Comparison of ENCODE assay signal across 23 cellular contexts in genomic region chr17:48631693-48632578, GRCh38. TPM values are rescaled to one million over a fixed set of nuclear protein-coding genes. Genes with fewer than 3 reads are reported as not detected.
DNase-seq lines count a peak whose midpoint lies in the region; ATAC-seq, FAIRE-seq and TF ChIP-seq lines count a peak whose summit lies in the region.
"Had no signal": no experiment of that assay in that cellular context is flagged by ENCODE, and none has a peak within 500 bp of the region (broad histone marks: within the 10 kb centered on the region; RNA-seq: fewer than 3 reads in every experiment).

No MANE protein-coding gene starts in this region.

- in situ Hi-C loops in GM12878 (cut with MboI): no loop called here

- TF ChIP-seq EP300 in GM12878 (IDR thresholded peaks at IDR 0.05; ENCODE audit: borderline replicate concordance in 1 of 2, control insufficient read depth in 1 of 2, low read depth in 2 of 2, low read length in 2 of 2): no peak; a peak in 1 of 4 replicates

- peak overlapping the region; percentile 80 for H3K4me3 Mint-ChIP-seq in neural crest cell
- H3K4me3 Mint-ChIP-seq: T-helper 17 cell had no signal

- peak; percentile 35 for FAIRE-seq in GM12878 (lab: Jason Lieb, UNC)
- FAIRE-seq: colon, G401.6 had no signal

- TF ChIP-seq CTCF in GM12878 (IDR thresholded peaks at IDR 0.05 in 2 of 3, conservative IDR thresholded peaks at IDR 0.05 in 1 of 3; ENCODE audit: control insufficient read depth in 2 of 3, extremely low read depth in 1 of 3, insufficient read depth in 1 of 3, low read depth in 3 of 3, low read length in 3 of 3): no peak
- no peak for TF ChIP-seq CTCF in neural crest cell (conservative IDR thresholded peaks at IDR 0.05)

- no peak overlapping the region for H3K4me3 ChIP-seq in GM12878
- H3K4me3 ChIP-seq: suprapubic skin, uterus had no signal

- H3K4me2 ChIP-seq in GM12878 (ENCODE audit: control insufficient read depth, insufficient read depth): peak overlapping the region; percentile 46

- no peaks in the 10 kb centered on the region; a peak in 1 of 4 replicates for H3K36me3 ChIP-seq in GM12878 (ENCODE audit: control insufficient read depth in 2 of 2, insufficient read depth in 2 of 2, low read length in 1 of 2)
- H3K36me3 ChIP-seq: brain microvascular endothelial cell, suprapubic skin, uterus had no signal

- RAD21 ChIA-PET in GM12878 (lab: Charles Lee; ENCODE audit: unreplicated experiment): interaction anchor here (0.6 to 1.2 kb wide), 2 partner anchors 144 to 503 kb away, joined by 3 read pairs; no protein-coding TSS in a partner anchor

- H2AFZ ChIP-seq in GM12878 (ENCODE audit: control insufficient read depth, low read depth, low read length): no peak overlapping the region

- SMC1A ChIA-PET in GM12878 (lab: Charles Lee; ENCODE audit: uncharacterized antibody, unreplicated experiment): interaction anchor here (0.7 to 1.4 kb wide), 4 partner anchors 23 to 247 kb away, joined by 3 to 4 read pairs (median 3); no protein-coding TSS in a partner anchor

- no peaks in the 10 kb centered on the region for H3K79me2 ChIP-seq in GM12878 (ENCODE audit: control insufficient read depth, insufficient read depth, low read length)

- DNase-seq in ELF-1 (ENCODE audit: low read depth, low spot score) (peak; percentile 22), GM12878 (ENCODE audit: low read depth, low spot score) (no peak), neural crest cell (ENCODE audit: low read depth, low spot score) (no peak), LoVo (ENCODE audit: low spot score) (no peak)
- no peak for DNase-seq in stimulated activated CD4-positive, alpha-beta T cell treated with anti-CD3 and anti-CD28 coated beads, Interleukin-12 subunit alpha, Interleukin-12 subunit beta, amount 100 ng/mL, for 4 hours
- DNase-seq: activated CD4-positive, alpha-beta T cell treated with anti-CD3 and anti-CD28 coated beads, Interleukin-2, amount 10 ng/mL, durations not matched to agents 24 days and 14 days; brain microvascular endothelial cell; CD4-positive, CD25-positive, alpha-beta regulatory T cell; DMS 273 treated with DMSO at 0.1 percent for 48 hours; KG1; left cardiac atrium; MV-4-11; naive thymus-derived CD8-positive, alpha-beta T cell; NCI-H1694; NCI-H526 treated with DMSO at 0.1 percent for 48 hours; uterus had no signal

- peaks cover 8% of the 10 kb centered on the region for H3K4me1 Mint-ChIP-seq in neural crest cell

- BruUV-seq in GM12878 (replicated peaks; lab: Mats Ljungman, UMichigan): no TSS peak

- WGBS in GM12878 (ENCODE audit: insufficient coverage, insufficient replicate concordance, low lambda C conversion rate, missing lambda C conversion rate): 43% methylated on average over 7 of the region's 7 CpGs

- H3K9me3 Mint-ChIP-seq in neural crest cell: no peaks in the 10 kb centered on the region
- H3K9me3 Mint-ChIP-seq: activated CD4-positive, alpha-beta T cell treated with anti-CD3 and anti-CD28 coated beads, Interleukin-2, amount 10 ng/mL, durations not matched to agents 24 days and 14 days; naive thymus-derived CD8-positive, alpha-beta T cell had no signal

- no peak overlapping the region for H3K9ac ChIP-seq in GM12878 (ENCODE audit: control insufficient read depth, insufficient read depth, low read length)

- no peak for TF ChIP-seq RAD21 in GM12878 (IDR thresholded peaks at IDR 0.05; ENCODE audit: insufficient read depth, low read depth, low read length)

- H3K27ac Mint-ChIP-seq in neural crest cell (ENCODE audit: unreplicated experiment): no peak overlapping the region
- H3K27ac Mint-ChIP-seq: activated CD4-positive, alpha-beta T cell treated with anti-CD3 and anti-CD28 coated beads, Interleukin-2, amount 10 ng/mL, durations not matched to agents 24 days and 14 days; CD4-positive, CD25-positive, alpha-beta regulatory T cell; naive thymus-derived CD8-positive, alpha-beta T cell; T-helper 17 cell had no signal

- POLR2A ChIA-PET in GM12878 (lab: Charles Lee): interaction anchor here (0.6 kb wide), 2 partner anchors 20 to 693 kb away, joined by 3 to 6 read pairs; no protein-coding TSS in a partner anchor

- CTCF ChIA-PET in GM12878 (lab: Yijun Ruan, JAX): interaction anchor here (0.9 to 1.5 kb wide), 4 partner anchors 8 to 47 kb away, joined by 3 to 6 read pairs (median 3); no protein-coding TSS in a partner anchor

- ATAC-seq in GM18511 (IDR thresholded peaks at IDR 0.05; ENCODE audit: unreplicated experiment) (peak; percentile 56), GM12878 (peak; percentile 75), HG03442 (IDR thresholded peaks at IDR 0.05; ENCODE audit: unreplicated experiment) (no peak), HG03457 (IDR thresholded peaks at IDR 0.05; ENCODE audit: unreplicated experiment) (no peak)
- ATAC-seq: left cardiac atrium; naive thymus-derived CD8-positive, alpha-beta T cell; T-helper 17 cell had no signal

- H3K27me3 Mint-ChIP-seq in neural crest cell (ENCODE audit: low read depth): peaks cover 100% of the 10 kb centered on the region

- no peak overlapping the region for H3K27ac ChIP-seq in GM12878 (ENCODE audit: control insufficient read depth, insufficient read depth)
- H3K27ac ChIP-seq: brain microvascular endothelial cell, suprapubic skin, uterus had no signal

- H3K9me3 ChIP-seq in GM12878 (replicated peaks; ENCODE audit: control insufficient read depth, insufficient read depth, low read length): no peaks in the 10 kb centered on the region
- H3K9me3 ChIP-seq: suprapubic skin, uterus had no signal

- no peaks in the 10 kb centered on the region for H4K20me1 ChIP-seq in GM12878 (ENCODE audit: control insufficient read depth, insufficient read depth)

- H3K36me3 Mint-ChIP-seq in neural crest cell (ENCODE audit: low read depth): peaks cover 2% of the 10 kb centered on the region

- H3K4me1 ChIP-seq in GM12878 (ENCODE audit: control insufficient read depth, insufficient read depth, low read length): peaks cover 17% of the 10 kb centered on the region
- H3K4me1 ChIP-seq: uterus had no signal

- intact Hi-C loops in GM12878 (cut with micrococcal nuclease; ENCODE audit: unreplicated experiment): no loop called here

- peaks cover 15 to 20% of the 10 kb centered on the region in 2 experiments for H3K27me3 ChIP-seq in GM12878 (replicated peaks in 1 of 2; ENCODE audit: control insufficient read depth in 2 of 2, insufficient read depth in 2 of 2, low read length in 1 of 2)

- TF ChIP-seq POLR2A in GM12878 (IDR thresholded peaks at IDR 0.05; ENCODE audit: low read depth, low read length): no peak

RNA-seq across cellular contexts. Expression of gene HOXB9, which starts 5.8 kb away (rescaled TPM):
- 0.19 and 0.42 TPM in 2 replicates for total RNA-seq in GM12878 (2013; cell fraction: nucleolus; rRNA removed)
- total RNA-seq in GM12878 (2014; rRNA removed): not detected in 2 replicates
- total RNA-seq in GM12878 (2014; rRNA removed; fragmentation: Illumina TruSeq; extraction: Trizol): 0.04 and 0.05 TPM in 2 replicates
- total RNA-seq in GM12878 (2021): 0.13 and 0.16 TPM in 2 replicates
- not detected for polyA plus RNA-seq in GM12878 (2011; ENCODE audit: low read depth)
- polyA plus RNA-seq in GM12878 (2011; rRNA removed): 0.49 and 0.69 TPM in 2 replicates
- 0.32 and 0.46 TPM in 2 replicates for polyA plus RNA-seq in GM12878 (2011; cell fraction: cytosol; rRNA removed)
- 0.53 and 0.87 TPM in 2 replicates for polyA plus RNA-seq in GM12878 (2011; cell fraction: nucleus; rRNA removed)
- polyA plus RNA-seq in GM12878 (2012): 0.05 and 0.21 TPM in 2 replicates
- 0.01 TPM in 1 of 2 replicates, not detected in the other for polyA plus RNA-seq in GM12878 (2014; fragmentation: Illumina TruSeq; extraction: Trizol)
- polyA plus RNA-seq in GM12878 (2014; fragmentation: Nextera tagmentation; extraction: Ambion mirVana): not detected
- 0.09 TPM in 1 of 2 replicates, not detected in the other for polyA plus RNA-seq in GM12878 (2014; rRNA removed)
- not detected for polyA plus RNA-seq in GM12878 (2016; fragmentation: Nextera tagmentation; extraction: Ambion mirVana)
- 0.15 and 0.26 TPM in 2 replicates for polyA minus RNA-seq in GM12878 (2011; rRNA and poly(A)+ RNA removed)
- polyA minus RNA-seq in GM12878 (2011; cell fraction: cytosol; rRNA and poly(A)+ RNA removed): not detected in 2 replicates
- polyA minus RNA-seq in GM12878 (2011; cell fraction: nucleus; rRNA and poly(A)+ RNA removed): 0.19 and 0.24 TPM in 2 replicates
- total RNA-seq in neural crest cell: 84.1 and 89.8 TPM in 2 replicates
- total RNA-seq: left cardiac atrium; naive thymus-derived CD8-positive, alpha-beta T cell had no signal
- polyA plus RNA-seq: CD4-positive, CD25-positive, alpha-beta regulatory T cell had no signal

RNA-seq across cellular contexts. Expression of gene HOXB8, which starts 16.8 kb away (rescaled TPM):
- not detected in 2 replicates for total RNA-seq in GM12878 (2013; cell fraction: nucleolus; rRNA removed)
- total RNA-seq in GM12878 (2014; rRNA removed) (not detected in 2 replicates), GM12878 (2014; rRNA removed; fragmentation: Illumina TruSeq; extraction: Trizol) (not detected in 2 replicates), GM12878 (2021) (0.21 TPM in 1 of 2 replicates, not detected in the other), neural crest cell (19.7 and 22.9 TPM in 2 replicates)
- not detected for polyA plus RNA-seq in GM12878 (2011; ENCODE audit: low read depth)
- polyA plus RNA-seq in GM12878 (2011; rRNA removed) (not detected in 2 replicates), GM12878 (2014; fragmentation: Illumina TruSeq; extraction: Trizol) (not detected in 2 replicates), GM12878 (2014; fragmentation: Nextera tagmentation; extraction: Ambion mirVana) (not detected), GM12878 (2014; rRNA removed) (not detected in 2 replicates), GM12878 (2016; fragmentation: Nextera tagmentation; extraction: Ambion mirVana) (not detected)
- polyA plus RNA-seq in GM12878 (2011; cell fraction: cytosol; rRNA removed): not detected in 2 replicates
- not detected in 2 replicates for polyA plus RNA-seq in GM12878 (2011; cell fraction: nucleus; rRNA removed)
- not detected in 2 replicates for polyA plus RNA-seq in GM12878 (2012)
- polyA minus RNA-seq in GM12878 (2011; rRNA and poly(A)+ RNA removed): not detected in 2 replicates
- polyA minus RNA-seq in GM12878 (2011; cell fraction: cytosol; rRNA and poly(A)+ RNA removed): not detected in 2 replicates
- polyA minus RNA-seq in GM12878 (2011; cell fraction: nucleus; rRNA and poly(A)+ RNA removed): not detected in 2 replicates
- total RNA-seq: activated CD4-positive, alpha-beta T cell treated with anti-CD3 and anti-CD28 coated beads, Interleukin-2, amount 10 ng/mL, durations not matched to agents 24 days and 14 days; CD4-positive, CD25-positive, alpha-beta regulatory T cell; naive thymus-derived CD8-positive, alpha-beta T cell; suprapubic skin; T-helper 17 cell had no signal
- polyA plus RNA-seq: CD4-positive, CD25-positive, alpha-beta regulatory T cell; naive thymus-derived CD8-positive, alpha-beta T cell had no signal

RNA-seq across cellular contexts. Expression of gene HOXB7, which starts 21.1 kb away (rescaled TPM):
- 0.98 and 1.3 TPM in 2 replicates for total RNA-seq in GM12878 (2013; cell fraction: nucleolus; rRNA removed)
- total RNA-seq in GM12878 (2014; rRNA removed) (3.2 and 4.2 TPM in 2 replicates), GM12878 (2014; rRNA removed; fragmentation: Illumina TruSeq; extraction: Trizol) (3.6 and 5.8 TPM in 2 replicates), GM12878 (2021) (4.0 and 4.5 TPM in 2 replicates), neural crest cell (8.5 and 11.4 TPM in 2 replicates)
- 2.3 TPM for polyA plus RNA-seq in GM12878 (2011; ENCODE audit: low read depth)
- polyA plus RNA-seq in GM12878 (2011; rRNA removed) (7.4 and 8.3 TPM in 2 replicates), GM12878 (2014; fragmentation: Illumina TruSeq; extraction: Trizol) (1.3 and 3.7 TPM in 2 replicates), GM12878 (2014; fragmentation: Nextera tagmentation; extraction: Ambion mirVana) (1 to 10 TPM; 2.8 to 3.4 TPM), GM12878 (2014; rRNA removed) (5.1 and 7.0 TPM in 2 replicates), GM12878 (2016; fragmentation: Nextera tagmentation; extraction: Ambion mirVana) (1 to 10 TPM; 4.3 to 4.8 TPM)
- 6.8 and 8.1 TPM in 2 replicates for polyA plus RNA-seq in GM12878 (2011; cell fraction: cytosol; rRNA removed)
- 2.5 and 4.1 TPM in 2 replicates for polyA plus RNA-seq in GM12878 (2011; cell fraction: nucleus; rRNA removed)
- polyA plus RNA-seq in GM12878 (2012): 3.9 and 4.1 TPM in 2 replicates
- 1.6 and 2.8 TPM in 2 replicates for polyA minus RNA-seq in GM12878 (2011; rRNA and poly(A)+ RNA removed)
- 1.7 and 2.2 TPM in 2 replicates for polyA minus RNA-seq in GM12878 (2011; cell fraction: cytosol; rRNA and poly(A)+ RNA removed)
- polyA minus RNA-seq in GM12878 (2011; cell fraction: nucleus; rRNA and poly(A)+ RNA removed): 0.97 and 1.2 TPM in 2 replicates
- total RNA-seq: naive thymus-derived CD8-positive, alpha-beta T cell had no signal

RNA-seq across cellular contexts. Expression of gene HOXB6, which starts 27.1 kb away (rescaled TPM):
- not detected in 2 replicates for total RNA-seq in GM12878 (2013; cell fraction: nucleolus; rRNA removed)
- 0.05 and 0.06 TPM in 2 replicates for total RNA-seq in GM12878 (2014; rRNA removed)
- total RNA-seq in GM12878 (2014; rRNA removed; fragmentation: Illumina TruSeq; extraction: Trizol): 0.09 TPM in 1 of 2 replicates, not detected in the other
- 0.13 and 0.24 TPM in 2 replicates for total RNA-seq in GM12878 (2021)
- polyA plus RNA-seq in GM12878 (2011; ENCODE audit: low read depth): 0.16 TPM
- polyA plus RNA-seq in GM12878 (2011; rRNA removed): 0.10 TPM in 1 of 2 replicates, not detected in the other
- polyA plus RNA-seq in GM12878 (2011; cell fraction: cytosol; rRNA removed): 0.10 and 0.27 TPM in 2 replicates
- 0.10 TPM in 1 of 2 replicates, not detected in the other for polyA plus RNA-seq in GM12878 (2011; cell fraction: nucleus; rRNA removed)
- 0.21 TPM in 1 of 2 replicates, not detected in the other for polyA plus RNA-seq in GM12878 (2012)
- polyA plus RNA-seq in GM12878 (2014; fragmentation: Illumina TruSeq; extraction: Trizol): 0.07 TPM in 1 of 2 replicates, not detected in the other
- under 1 TPM in 1 of 2 experiments, not detected in 1; 0.04 TPM for polyA plus RNA-seq in GM12878 (2014; fragmentation: Nextera tagmentation; extraction: Ambion mirVana)
- 0.22 and 0.51 TPM in 2 replicates for polyA plus RNA-seq in GM12878 (2014; rRNA removed)
- under 1 TPM in 1 of 2 experiments, not detected in 1; 0.13 TPM for polyA plus RNA-seq in GM12878 (2016; fragmentation: Nextera tagmentation; extraction: Ambion mirVana)
- 0.10 TPM in 1 of 2 replicates, not detected in the other for polyA minus RNA-seq in GM12878 (2011; rRNA and poly(A)+ RNA removed)
- not detected in 2 replicates for polyA minus RNA-seq in GM12878 (2011; cell fraction: cytosol; rRNA and poly(A)+ RNA removed)
- not detected in 2 replicates for polyA minus RNA-seq in GM12878 (2011; cell fraction: nucleus; rRNA and poly(A)+ RNA removed)
- total RNA-seq in neural crest cell: 9.6 and 11.5 TPM in 2 replicates
- total RNA-seq: CD4-positive, CD25-positive, alpha-beta regulatory T cell; naive thymus-derived CD8-positive, alpha-beta T cell; T-helper 17 cell had no signal
- polyA plus RNA-seq: CD4-positive, CD25-positive, alpha-beta regulatory T cell; naive thymus-derived CD8-positive, alpha-beta T cell had no signal

RNA-seq across cellular contexts. Expression of gene HOXB5, which starts 38.4 kb away (rescaled TPM):
- not detected in 2 replicates for total RNA-seq in GM12878 (2013; cell fraction: nucleolus; rRNA removed)
- total RNA-seq in GM12878 (2014; rRNA removed) (not detected in 2 replicates), GM12878 (2014; rRNA removed; fragmentation: Illumina TruSeq; extraction: Trizol) (not detected in 2 replicates), GM12878 (2021) (not detected in 2 replicates), neural crest cell (2.3 and 2.6 TPM in 2 replicates)
- polyA plus RNA-seq in GM12878 (2011; ENCODE audit: low read depth): not detected
- polyA plus RNA-seq in GM12878 (2011; rRNA removed) (not detected in 2 replicates), GM12878 (2014; fragmentation: Illumina TruSeq; extraction: Trizol) (not detected in 2 replicates), GM12878 (2014; fragmentation: Nextera tagmentation; extraction: Ambion mirVana) (not detected), GM12878 (2014; rRNA removed) (not detected in 2 replicates), GM12878 (2016; fragmentation: Nextera tagmentation; extraction: Ambion mirVana) (not detected)
- not detected in 2 replicates for polyA plus RNA-seq in GM12878 (2011; cell fraction: cytosol; rRNA removed)
- not detected in 2 replicates for polyA plus RNA-seq in GM12878 (2011; cell fraction: nucleus; rRNA removed)
- polyA plus RNA-seq in GM12878 (2012): not detected in 2 replicates
- not detected in 2 replicates for polyA minus RNA-seq in GM12878 (2011; rRNA and poly(A)+ RNA removed)
- polyA minus RNA-seq in GM12878 (2011; cell fraction: cytosol; rRNA and poly(A)+ RNA removed): not detected in 2 replicates
- not detected in 2 replicates for polyA minus RNA-seq in GM12878 (2011; cell fraction: nucleus; rRNA and poly(A)+ RNA removed)
- total RNA-seq: activated CD4-positive, alpha-beta T cell treated with anti-CD3 and anti-CD28 coated beads, Interleukin-2, amount 10 ng/mL, durations not matched to agents 24 days and 14 days; CD4-positive, CD25-positive, alpha-beta regulatory T cell; naive thymus-derived CD8-positive, alpha-beta T cell; T-helper 17 cell had no signal
- polyA plus RNA-seq: CD4-positive, CD25-positive, alpha-beta regulatory T cell; naive thymus-derived CD8-positive, alpha-beta T cell had no signal

Comparison
In these comparisons a context has a peak if more than half of its experiments do, and no peak if none do; other contexts are left out.
1. ATAC-seq: peak in GM18511 (single experiment) and GM12878 (single experiment); none in HG03442 (single experiment) and HG03457 (single experiment).
2. RNA of gene HOXB9, which starts 5.8 kb away (total RNA-seq): 84.1 to 89.8 TPM in neural crest cell; 0.04 to 0.42 TPM in GM12878; every median in the first group is over 10 times any median in the second.
3. RNA of gene HOXB8, which starts 16.8 kb away (total RNA-seq): 19.7 to 22.9 TPM in neural crest cell; 0.21 TPM in GM12878; every median in the first group is over 10 times any median in the second.